Comparison of ENCODE assay signal across 8 cellular contexts in genomic region chr16:85570213-85570734, GRCh38. TPM values are rescaled to one million over a fixed set of nuclear protein-coding genes. Genes with fewer than 3 reads are reported as not detected.
DNase-seq lines count a peak whose midpoint lies in the region; ATAC-seq and TF ChIP-seq lines count a peak whose summit lies in the region.

No MANE protein-coding gene starts in this region.

- H3K4me1 ChIP-seq in lower lobe of right lung = peaks cover 93% of the 10 kb centered on the region

- H3K4me3 ChIP-seq in lower lobe of right lung = peak overlapping the region; percentile 19

- ATAC-seq in GM18867 (IDR thresholded peaks at IDR 0.05; ENCODE audit: unreplicated experiment) = peak; percentile 29
- ATAC-seq in HG02642 (IDR thresholded peaks at IDR 0.05; ENCODE audit: poor library complexity, unreplicated experiment) = peak; percentile 24
- peak; percentile 9 to 63 for ATAC-seq in lower lobe of right lung

- H3K27me3 ChIP-seq in lower lobe of right lung (ENCODE audit: low read depth) = no peaks in the 10 kb centered on the region

- H3K36me3 ChIP-seq in lower lobe of right lung = no peaks in the 10 kb centered on the region

- H3K9me3 ChIP-seq in lower lobe of right lung = no peaks in the 10 kb centered on the region

- intact Hi-C loops in lower lobe of right lung (cut with DNase I) = no loop called here
- intact Hi-C loops in posterior cingulate gyrus (cut with DNase I) = no loop called here

- DNase-seq in RPMI8226 = peak; percentile 76
- no peak for DNase-seq in lower lobe of right lung
- DNase-seq in 8988T = no peak
- no peak for DNase-seq in DMS 273 (lab: John Stamatoyannopoulos, UW; ENCODE audit: unreplicated experiment)
- DNase-seq in posterior cingulate gyrus = no peak
- DNase-seq in midbrain (lab: John Stamatoyannopoulos, UW) = no peak

- TF ChIP-seq CTCF in lower lobe of right lung (IDR thresholded peaks at IDR 0.05) = no peak

- peak overlapping the region; percentile 74 for H3K27ac ChIP-seq in lower lobe of right lung

RNA-seq across cellular contexts. Expression of gene GSE1, which starts 42.8 kb away (rescaled TPM):
- total RNA-seq in lower lobe of right lung = 85.2 TPM
